Comparison of ENCODE assay signal across 15 cellular contexts in the genomic region with DNA sequence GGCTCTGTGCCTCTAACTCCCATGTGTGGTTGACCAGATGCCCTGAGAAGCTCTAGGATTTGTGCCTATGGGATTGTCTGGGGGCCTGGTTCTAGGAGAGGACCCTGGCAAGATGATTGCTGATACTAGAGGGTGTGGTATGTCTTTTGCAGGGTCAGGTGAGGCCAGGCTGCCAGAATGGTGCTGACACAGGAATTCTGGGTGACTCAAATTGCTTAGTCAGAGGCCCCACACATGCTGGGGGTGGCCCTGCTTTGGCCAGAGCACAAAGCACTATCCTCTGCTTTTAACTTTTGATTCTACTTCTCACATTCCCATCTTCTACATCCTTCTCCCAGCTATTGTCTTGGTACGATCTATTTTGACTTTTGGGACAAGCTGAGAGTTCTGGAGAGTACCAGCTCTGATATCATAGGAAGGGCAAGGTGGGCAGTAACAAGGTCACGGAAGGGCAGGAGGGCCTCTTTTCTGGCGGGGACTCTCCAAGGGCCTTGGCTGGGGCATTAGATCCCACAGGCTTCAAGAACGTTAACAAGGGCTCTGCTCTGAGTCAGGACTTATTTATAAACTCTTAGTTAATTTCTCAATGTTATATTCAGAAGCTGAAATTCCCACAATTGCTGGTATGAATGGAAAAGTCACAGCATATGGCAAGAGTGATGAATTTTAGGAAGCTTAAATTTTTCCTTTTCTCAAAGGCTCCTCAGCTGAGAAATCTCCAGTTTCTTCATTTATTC.
DNase-seq lines count a peak whose midpoint lies in the region; ATAC-seq, FAIRE-seq and TF ChIP-seq lines count a peak whose summit lies in the region.
"Had no signal": no experiment of that assay in that cellular context is flagged by ENCODE, and none has a peak within 500 bp of the region (broad histone marks: within the 10 kb centered on the region; RNA-seq: fewer than 3 reads in every experiment).

No MANE protein-coding gene starts in this region.

- H3K4me1 ChIP-seq in K562 (replicated peaks in 1 of 2; ENCODE audit: control insufficient read depth in 2 of 2, insufficient read depth in 2 of 2, low read length in 2 of 2): peaks cover 0 to 5% of the 10 kb centered on the region in 2 experiments; a peak in 1 of 5 replicates
- H3K4me1 ChIP-seq: ascending aorta had no signal

- H3K9me3 ChIP-seq in K562 (replicated peaks; ENCODE audit: control insufficient read depth, insufficient read depth, low read depth, low read length): no peaks in the 10 kb centered on the region
- H3K9me3 ChIP-seq: ascending aorta had no signal

- H3K79me2 ChIP-seq in K562 (ENCODE audit: control insufficient read depth, insufficient read depth, low read length): no peaks in the 10 kb centered on the region

- intact Hi-C loops in K562 (cut with micrococcal nuclease): no loop called here

- peaks cover 43% of the 10 kb centered on the region for H3K36me3 Mint-ChIP-seq in nephron progenitor cell (ENCODE audit: low read depth)
- H3K36me3 Mint-ChIP-seq: naive thymus-derived CD4-positive, alpha-beta T cell had no signal

- no peaks in the 10 kb centered on the region for H3K36me3 ChIP-seq in K562 (ENCODE audit: control insufficient read depth, insufficient read depth, low read length)
- H3K36me3 ChIP-seq: ascending aorta had no signal

- H3K4me3 ChIP-seq in K562: no peak overlapping the region
- H3K4me3 ChIP-seq: ascending aorta had no signal

- no peak for TF ChIP-seq POLR2A in K562 (conservative IDR thresholded peaks at IDR 0.05)

- H3K9me1 ChIP-seq in K562 (ENCODE audit: control insufficient read depth, insufficient read depth, low read length): no peaks in the 10 kb centered on the region

- TF ChIP-seq RAD21 in K562 (CRISPR knock-in tag; conservative IDR thresholded peaks at IDR 0.05 in 1 of 2, IDR thresholded peaks at IDR 0.05 in 1 of 2): no peak

- POLR2A ChIA-PET in K562 (lab: Yijun Ruan, JAX): interaction anchor here (0.6 to 0.8 kb wide), 3 partner anchors 45 to 1441 kb away, joined by 3 read pairs; no protein-coding TSS in a partner anchor

- H3K27ac Mint-ChIP-seq in nephron progenitor cell: peak overlapping the region; percentile 74
- H3K27ac Mint-ChIP-seq: naive thymus-derived CD4-positive, alpha-beta T cell had no signal

- WGBS in K562 (ENCODE audit: insufficient coverage, low coverage, missing lambda C conversion rate): 6% methylated on average over 4 of the region's 4 CpGs

- H3K9me3 Mint-ChIP-seq in nephron progenitor cell: peaks cover 8% of the 10 kb centered on the region

- peak; percentile 65 for ATAC-seq in K562
- ATAC-seq in HG03039 (IDR thresholded peaks at IDR 0.05; ENCODE audit: unreplicated experiment): no peak
- ATAC-seq: naive thymus-derived CD4-positive, alpha-beta T cell had no signal

- no peak overlapping the region for H3K4me2 ChIP-seq in K562 (ENCODE audit: insufficient read depth, low read length)

- no peaks in the 10 kb centered on the region for H4K20me1 ChIP-seq in K562 (replicated peaks; ENCODE audit: control insufficient read depth, insufficient read depth, low read length)

- H3K27ac ChIP-seq in K562 (ENCODE audit: extremely low read depth, low read depth, low read length): no peak overlapping the region
- H3K27ac ChIP-seq: ascending aorta had no signal

- no peak for TF ChIP-seq EP300 in K562 (IDR thresholded peaks at IDR 0.05; ENCODE audit: low read length)

- no peaks in the 10 kb centered on the region for H3K4me1 Mint-ChIP-seq in nephron progenitor cell
- H3K4me1 Mint-ChIP-seq: naive thymus-derived CD4-positive, alpha-beta T cell had no signal

- no peak for FAIRE-seq in K562 (lab: Jason Lieb, UNC)
- FAIRE-seq: kidney had no signal

- BruUV-seq in K562 (replicated peaks; lab: Mats Ljungman, UMichigan): no TSS peak

- H3K27me3 ChIP-seq in K562 (ENCODE audit: control insufficient read depth in 2 of 2, insufficient read depth in 2 of 2, low read length in 2 of 2): no peaks in the 10 kb centered on the region
- H3K27me3 ChIP-seq: ascending aorta had no signal

- CTCF ChIA-PET in K562 (lab: Yijun Ruan, JAX; ENCODE audit: low intra/inter-chr PET ratio): no interaction called here

- no peaks in the 10 kb centered on the region for H3K27me3 Mint-ChIP-seq in nephron progenitor cell (ENCODE audit: low read depth, poor library complexity)

- H3K9ac ChIP-seq in K562 (ENCODE audit: insufficient read depth in 1 of 2, low read depth in 2 of 2, low read length in 2 of 2): no peak overlapping the region

- H2AFZ ChIP-seq in K562 (ENCODE audit: low read depth, low read length): no peak overlapping the region

- DNase-seq in EL: peak; percentile 65
- DNase-seq in M059J (ENCODE audit: low read depth): peak; percentile 87
- DNase-seq in K562 (ENCODE audit: extremely low read depth in 1 of 4, low spot score in 3 of 4): peak in 1 of 4 experiments; percentile 20
- DNase-seq in nephron progenitor cell: no peak
- DNase-seq in NCI-H187 (lab: John Stamatoyannopoulos, UW): no peak
- no peak for DNase-seq in T-helper 1 cell
- DNase-seq: activated CD4-positive, alpha-beta T cell treated with anti-CD3 and anti-CD28 coated beads for 48 hours; kidney; naive thymus-derived CD4-positive, alpha-beta T cell; NCI-H1092; NCI-H2227 treated with DMSO at 0.1 percent for 48 hours; stimulated activated CD4-positive, alpha-beta T cell treated with anti-CD3 and anti-CD28 coated beads, Interleukin-4, amount 100 ng/mL, for 24 hours; stimulated activated naive CD4-positive, alpha-beta T cell had no signal

- no peak overlapping the region for H3K4me3 Mint-ChIP-seq in nephron progenitor cell
- H3K4me3 Mint-ChIP-seq: naive thymus-derived CD4-positive, alpha-beta T cell had no signal

- no peak for TF ChIP-seq CTCF in K562 (IDR thresholded peaks at IDR 0.05 in 2 of 3, conservative IDR thresholded peaks at IDR 0.05 in 1 of 3; ENCODE audit: insufficient read depth in 2 of 3, low read depth in 1 of 3, low read length in 3 of 3)
- TF ChIP-seq CTCF in nephron progenitor cell (IDR thresholded peaks at IDR 0.05): no peak

- in situ Hi-C loops in K562 (cut with MboI): no loop called here

TF ChIP-seq in K562, 482 proteins besides CTCF, POLR2A, EP300 and RAD21 (continues in another document):
- TF ChIP-seq ZNF408 (CRISPR knock-in tag; IDR thresholded peaks at IDR 0.05; ENCODE audit: low read depth) (no peak), FOSL1 (tag; conservative IDR thresholded peaks at IDR 0.05) (peak; percentile 61), KLF1 (tag; IDR thresholded peaks at IDR 0.05) (no peak), C11orf30 (IDR thresholded peaks at IDR 0.05; ENCODE audit: low read depth) (peak; percentile 91), BACH1 (tag; IDR thresholded peaks at IDR 0.05) (peak; percentile 89), ZNF707 (CRISPR knock-in tag; conservative IDR thresholded peaks at IDR 0.05) (no peak), NR2C1 (IDR thresholded peaks at IDR 0.05) (no peak), NR2C1 (tag; IDR thresholded peaks at IDR 0.05) (peak; percentile 11; the same call in 1 of the 2 replicates), NR1H2 (CRISPR knock-in tag; IDR thresholded peaks at IDR 0.05) (no peak), MAFF (IDR thresholded peaks at IDR 0.05; ENCODE audit: low read length) (peak; percentile 66; the same call in 1 of the 2 replicates), NFE2 (IDR thresholded peaks at IDR 0.05; ENCODE audit: low read depth) (peak; percentile 44), MAFK (IDR thresholded peaks at IDR 0.05; ENCODE audit: low read length) (peak; percentile 80), ZNF316 (IDR thresholded peaks at IDR 0.05) (peak; percentile 95), RBM39 (optimal IDR thresholded peaks at IDR 0.05; ENCODE audit: low read depth, low read length) (no peak), BRD4 (IDR thresholded peaks at IDR 0.05) (no peak), JUND (IDR thresholded peaks at IDR 0.05; ENCODE audit: borderline replicate concordance, low read depth, low read length) (0 out of 2 replicates have a peak, but pooled peaks have one; percentile 14), JUND (tag; IDR thresholded peaks at IDR 0.05; ENCODE audit: borderline replicate concordance, low read depth, low read length) (no peak), MAFG (tag; conservative IDR thresholded peaks at IDR 0.05) (peak; percentile 93), ZNF24 (IDR thresholded peaks at IDR 0.05) (no peak)
- TF ChIP-seq, protein P1, sequence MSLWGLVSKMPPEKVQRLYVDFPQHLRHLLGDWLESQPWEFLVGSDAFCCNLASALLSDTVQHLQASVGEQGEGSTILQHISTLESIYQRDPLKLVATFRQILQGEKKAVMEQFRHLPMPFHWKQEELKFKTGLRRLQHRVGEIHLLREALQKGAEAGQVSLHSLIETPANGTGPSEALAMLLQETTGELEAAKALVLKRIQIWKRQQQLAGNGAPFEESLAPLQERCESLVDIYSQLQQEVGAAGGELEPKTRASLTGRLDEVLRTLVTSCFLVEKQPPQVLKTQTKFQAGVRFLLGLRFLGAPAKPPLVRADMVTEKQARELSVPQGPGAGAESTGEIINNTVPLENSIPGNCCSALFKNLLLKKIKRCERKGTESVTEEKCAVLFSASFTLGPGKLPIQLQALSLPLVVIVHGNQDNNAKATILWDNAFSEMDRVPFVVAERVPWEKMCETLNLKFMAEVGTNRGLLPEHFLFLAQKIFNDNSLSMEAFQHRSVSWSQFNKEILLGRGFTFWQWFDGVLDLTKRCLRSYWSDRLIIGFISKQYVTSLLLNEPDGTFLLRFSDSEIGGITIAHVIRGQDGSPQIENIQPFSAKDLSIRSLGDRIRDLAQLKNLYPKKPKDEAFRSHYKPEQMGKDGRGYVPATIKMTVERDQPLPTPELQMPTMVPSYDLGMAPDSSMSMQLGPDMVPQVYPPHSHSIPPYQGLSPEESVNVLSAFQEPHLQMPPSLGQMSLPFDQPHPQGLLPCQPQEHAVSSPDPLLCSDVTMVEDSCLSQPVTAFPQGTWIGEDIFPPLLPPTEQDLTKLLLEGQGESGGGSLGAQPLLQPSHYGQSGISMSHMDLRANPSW (CRISPR knock-in tag; IDR thresholded peaks at IDR 0.05): no peak

Comparison
In these comparisons a context has a peak if more than half of its experiments do, and no peak if none do; other contexts are left out.
1. DNase-seq: peak in EL (single experiment) and M059J (single experiment); none in nephron progenitor cell (single experiment), NCI-H187 (0 of 2) and T-helper 1 cell (0 of 5).